1 cellular context compared by ENCODE assay signal in genomic region chr1:80445021-80445420, GRCh38.
TF ChIP-seq lines count a peak whose summit lies in the region.

No MANE protein-coding gene starts in this region.

TF ChIP-seq in H1, 55 proteins besides CTCF, POLR2A, EP300 and RAD21 (continued from another document):
- TF ChIP-seq, protein P1, sequence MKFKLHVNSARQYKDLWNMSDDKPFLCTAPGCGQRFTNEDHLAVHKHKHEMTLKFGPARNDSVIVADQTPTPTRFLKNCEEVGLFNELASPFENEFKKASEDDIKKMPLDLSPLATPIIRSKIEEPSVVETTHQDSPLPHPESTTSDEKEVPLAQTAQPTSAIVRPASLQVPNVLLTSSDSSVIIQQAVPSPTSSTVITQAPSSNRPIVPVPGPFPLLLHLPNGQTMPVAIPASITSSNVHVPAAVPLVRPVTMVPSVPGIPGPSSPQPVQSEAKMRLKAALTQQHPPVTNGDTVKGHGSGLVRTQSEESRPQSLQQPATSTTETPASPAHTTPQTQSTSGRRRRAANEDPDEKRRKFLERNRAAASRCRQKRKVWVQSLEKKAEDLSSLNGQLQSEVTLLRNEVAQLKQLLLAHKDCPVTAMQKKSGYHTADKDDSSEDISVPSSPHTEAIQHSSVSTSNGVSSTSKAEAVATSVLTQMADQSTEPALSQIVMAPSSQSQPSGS (IDR thresholded peaks at IDR 0.05; ENCODE audit: low read length): no peak
- TF ChIP-seq JUN (IDR thresholded peaks at IDR 0.05; ENCODE audit: low read depth, low read length) (no peak), ZNF274 (IDR thresholded peaks at IDR 0.05; ENCODE audit: borderline replicate concordance, extremely low read depth, low read length) (no peak), SAP30 (IDR thresholded peaks at IDR 0.05; ENCODE audit: insufficient read depth, insufficient replicate concordance, low read length) (no peak), SIX5 (IDR thresholded peaks at IDR 0.05; ENCODE audit: low read depth, low read length) (no peak), EZH2 (IDR thresholded peaks at IDR 0.05; ENCODE audit: low read depth, low read length, severe bottlenecking) (no peak), RFX5 (IDR thresholded peaks at IDR 0.05; ENCODE audit: borderline replicate concordance, low read depth, low read length) (no peak), SP4 (IDR thresholded peaks at IDR 0.05; ENCODE audit: low read length) (no peak), CBX5 (IDR thresholded peaks at IDR 0.05; ENCODE audit: low read depth, low read length) (no peak), JUND (IDR thresholded peaks at IDR 0.05; ENCODE audit: low read length) (no peak), CHD1 (IDR thresholded peaks at IDR 0.05; ENCODE audit: low read depth, low read length) (no peak), GABPA (IDR thresholded peaks at IDR 0.05; ENCODE audit: borderline replicate concordance, insufficient read depth, low read length) (no peak), SIRT6 (IDR thresholded peaks at IDR 0.05; ENCODE audit: low read length) (no peak), FOSL1 (IDR thresholded peaks at IDR 0.05; ENCODE audit: insufficient read depth, low read depth, low read length) (no peak), YY1 (IDR thresholded peaks at IDR 0.05; ENCODE audit: low read depth, low read length) (no peak)
